Comparison of ENCODE assay signal across 8 cellular contexts in genomic region chr15:31324739-31325431, GRCh38. TPM values are rescaled to one million over a fixed set of nuclear protein-coding genes. Genes with fewer than 3 reads are reported as not detected.
DNase-seq lines count a peak whose midpoint lies in the region; ATAC-seq and TF ChIP-seq lines count a peak whose summit lies in the region.

No MANE protein-coding gene starts in this region.

- ATAC-seq in HG03378 (IDR thresholded peaks at IDR 0.05; ENCODE audit: unreplicated experiment) (no peak), GM21619 (IDR thresholded peaks at IDR 0.05; ENCODE audit: unreplicated experiment) (no peak), GM21529 (IDR thresholded peaks at IDR 0.05; ENCODE audit: unreplicated experiment) (no peak)

- 0 out of 2 replicates have a peak, but pooled peaks cover 4% of the 10 kb centered on the region for H3K9me3 ChIP-seq in HUES64 (ENCODE audit: insufficient read depth, low read depth, low read length)
- H3K9me3 ChIP-seq in muscle layer of duodenum (ENCODE audit: control insufficient read depth in 1 of 2, low read length in 2 of 2) = peaks cover 0 to 3% of the 10 kb centered on the region in 2 donors

- DNase-seq in AG10803 (ENCODE audit: low read depth) (no peak), caudate nucleus (lab: John Stamatoyannopoulos, UW) (no peak), NCI-H510A (lab: John Stamatoyannopoulos, UW) (no peak)

- H3K4me3 ChIP-seq in AG10803 (ENCODE audit: low read length) (peak overlapping the region; percentile 65), HUES64 (ENCODE audit: low read length) (peak overlapping the region; percentile 78), muscle layer of duodenum (ENCODE audit: low read depth in 1 of 2, low read length in 2 of 2) (peak overlapping the region; percentile 71 to 74)

- no peak for TF ChIP-seq CTCF in AG10803 (conservative IDR thresholded peaks at IDR 0.05; ENCODE audit: low read length)

- H3K36me3 ChIP-seq in HUES64 (ENCODE audit: insufficient read depth, low read length) (no peaks in the 10 kb centered on the region), muscle layer of duodenum (ENCODE audit: control insufficient read depth in 1 of 2, insufficient read depth in 2 of 2, low read length in 2 of 2) (no peaks in the 10 kb centered on the region)

- H3K9ac ChIP-seq in HUES64 (ENCODE audit: low read depth, low read length) = 0 out of 2 replicates have a peak overlapping the region, but pooled peaks have one; percentile 19

- H3K27ac ChIP-seq in HUES64 (ENCODE audit: low read depth, low read length) (no peak overlapping the region), caudate nucleus (ENCODE audit: low read depth, low read length) (peak overlapping the region; percentile 94), muscle layer of duodenum (ENCODE audit: low read length) (peak overlapping the region; percentile 89)

- H3K4me1 ChIP-seq in HUES64 (ENCODE audit: insufficient read depth, low read length) (peaks cover 17% of the 10 kb centered on the region), muscle layer of duodenum (ENCODE audit: control insufficient read depth in 1 of 2, insufficient read depth in 2 of 2, low read length in 2 of 2) (peaks cover 12 to 18% of the 10 kb centered on the region in 2 donors)

- H3K27me3 ChIP-seq in HUES64 (ENCODE audit: insufficient read depth, low read length) (peaks cover 25% of the 10 kb centered on the region), muscle layer of duodenum (ENCODE audit: low read depth, low read length) (no peaks in the 10 kb centered on the region)

- WGBS in HUES64 = 77% methylated on average over 17 of the region's 17 CpGs

RNA-seq across cellular contexts. Expression of gene KLF13, which starts 1.8 kb away (rescaled TPM):
- 27.7 TPM for polyA plus RNA-seq in HUES64 (2013, experiment 1 of 2)
- polyA plus RNA-seq in HUES64 (2013, experiment 2 of 2) = 33.5 TPM
